Comparison of ENCODE assay signal across 22 cellular contexts in genomic region chr7:69199048-69199447, GRCh38.
DNase-seq lines count a peak whose midpoint lies in the region; ATAC-seq, FAIRE-seq and TF ChIP-seq lines count a peak whose summit lies in the region.
"Had no signal": no experiment of that assay in that cellular context is flagged by ENCODE, and none has a peak within 500 bp of the region (broad histone marks: within the 10 kb centered on the region; RNA-seq: fewer than 3 reads in every experiment).

No MANE protein-coding gene starts in this region.

- no peak overlapping the region for H3K27ac ChIP-seq in tibial artery
- H3K27ac ChIP-seq: GM23248, Peyer's patch had no signal

- no peak for TF ChIP-seq CTCF in bronchial epithelial cell (IDR thresholded peaks at IDR 0.05; ENCODE audit: insufficient read depth, low read length, severe bottlenecking)
- TF ChIP-seq CTCF in Calu3 (IDR thresholded peaks at IDR 0.05; ENCODE audit: unreplicated experiment), result no peak
- TF ChIP-seq CTCF in tibial artery (IDR thresholded peaks at IDR 0.05), result no peak

- BruUV-seq in Calu3 (replicated peaks; lab: Mats Ljungman, UMichigan), result no TSS peak

- no peak overlapping the region for H3K4me3 Mint-ChIP-seq in stimulated activated naive CD8-positive, alpha-beta T cell treated with anti-CD3 and anti-CD28 coated beads, Interleukin-15, Interleukin-2, amounts not matched to agents 100 ng/mL and 50 ng/mL, for 24 hours
- H3K4me3 Mint-ChIP-seq in Calu3 (ENCODE audit: low read depth, unreplicated experiment), result no peak overlapping the region
- H3K4me3 Mint-ChIP-seq: mesothelial cell of epicardium had no signal

- peaks cover 37% of the 10 kb centered on the region for H3K9me3 Mint-ChIP-seq in stimulated activated naive CD8-positive, alpha-beta T cell treated with anti-CD3 and anti-CD28 coated beads, Interleukin-15, Interleukin-2, amounts not matched to agents 100 ng/mL and 50 ng/mL, for 24 hours
- peaks cover 11% of the 10 kb centered on the region for H3K9me3 Mint-ChIP-seq in Calu3 (ENCODE audit: low read depth, unreplicated experiment)

- H3K36me3 ChIP-seq in bronchial epithelial cell (ENCODE audit: control insufficient read depth, insufficient read depth, low read length) (no peaks in the 10 kb centered on the region), tibial artery (no peaks in the 10 kb centered on the region)
- H3K36me3 ChIP-seq: Peyer's patch had no signal

- no peaks in the 10 kb centered on the region for H3K4me1 ChIP-seq in tibial artery
- H3K4me1 ChIP-seq: Peyer's patch had no signal

- FAIRE-seq in bronchial epithelial cell (lab: Jason Lieb, UNC), result peak; percentile 76
- FAIRE-seq: colon, endometrium, islet of Langerhans, TTC549 had no signal

- no peaks in the 10 kb centered on the region for H3K9me3 ChIP-seq in tibial artery

- H3K36me3 Mint-ChIP-seq in stimulated activated naive CD8-positive, alpha-beta T cell treated with anti-CD3 and anti-CD28 coated beads, Interleukin-15, Interleukin-2, amounts not matched to agents 100 ng/mL and 50 ng/mL, for 24 hours (ENCODE audit: low read depth), result peaks cover 3% of the 10 kb centered on the region
- H3K36me3 Mint-ChIP-seq in Calu3 (ENCODE audit: insufficient read depth, unreplicated experiment), result no peaks in the 10 kb centered on the region
- H3K36me3 Mint-ChIP-seq: mesothelial cell of epicardium had no signal

- intact Hi-C loops in Calu3 (cut with micrococcal nuclease; ENCODE audit: unreplicated experiment), result no loop called here
- intact Hi-C loops in tibial artery (cut with DNase I; ENCODE audit: low total_unique reads), result no loop called here

- H3K27ac Mint-ChIP-seq in stimulated activated naive CD8-positive, alpha-beta T cell treated with anti-CD3 and anti-CD28 coated beads, Interleukin-15, Interleukin-2, amounts not matched to agents 100 ng/mL and 50 ng/mL, for 24 hours, result peak overlapping the region; percentile 37
- no peak overlapping the region for H3K27ac Mint-ChIP-seq in Calu3 (ENCODE audit: unreplicated experiment)
- H3K27ac Mint-ChIP-seq: mesothelial cell of epicardium had no signal

- peaks cover 11% of the 10 kb centered on the region for H3K4me1 Mint-ChIP-seq in stimulated activated naive CD8-positive, alpha-beta T cell treated with anti-CD3 and anti-CD28 coated beads, Interleukin-15, Interleukin-2, amounts not matched to agents 100 ng/mL and 50 ng/mL, for 24 hours (ENCODE audit: low read depth)
- no peaks in the 10 kb centered on the region for H3K4me1 Mint-ChIP-seq in Calu3 (ENCODE audit: low read depth, unreplicated experiment)
- H3K4me1 Mint-ChIP-seq: mesothelial cell of epicardium had no signal

- H3K27me3 ChIP-seq in bronchial epithelial cell (ENCODE audit: control insufficient read depth, insufficient read depth, low read length), result no peaks in the 10 kb centered on the region
- no peaks in the 10 kb centered on the region for H3K27me3 ChIP-seq in tibial artery
- H3K27me3 ChIP-seq: Peyer's patch had no signal

- ATAC-seq in stimulated activated naive CD8-positive, alpha-beta T cell treated with anti-CD3 and anti-CD28 coated beads, Interleukin-15, Interleukin-2, amounts not matched to agents 100 U/mL and 50 U/mL, for 24 hours, result no peak
- ATAC-seq in HG03280 (IDR thresholded peaks at IDR 0.05; ENCODE audit: unreplicated experiment), result no peak
- ATAC-seq: SK-N-SH treated with all-trans-retinoic acid at 6 μM for 48 hours had no signal

- no peak overlapping the region for H3K4me3 ChIP-seq in bronchial epithelial cell (ENCODE audit: low read depth, low read length)
- H3K4me3 ChIP-seq in tibial artery, result no peak overlapping the region
- H3K4me3 ChIP-seq: GM23248, Peyer's patch had no signal

- H3K27me3 Mint-ChIP-seq in stimulated activated naive CD8-positive, alpha-beta T cell treated with anti-CD3 and anti-CD28 coated beads, Interleukin-15, Interleukin-2, amounts not matched to agents 100 ng/mL and 50 ng/mL, for 24 hours, result no peaks in the 10 kb centered on the region
- no peaks in the 10 kb centered on the region for H3K27me3 Mint-ChIP-seq in Calu3 (ENCODE audit: unreplicated experiment)

- CTCF ChIA-PET in Calu3 (lab: Charles Lee), result no interaction called here

- DNase-seq in stimulated activated naive CD8-positive, alpha-beta T cell treated with anti-CD3 and anti-CD28 coated beads, Interleukin-15, Interleukin-2, amounts not matched to agents 100 U/mL and 50 U/mL, for 24 hours, result no peak
- DNase-seq in NAMALWA (ENCODE audit: low spot score) (peak; percentile 19), bronchial epithelial cell (ENCODE audit: low read depth) (no peak), NCI-H187 treated with DMSO at 0.1 percent for 48 hours (lab: John Stamatoyannopoulos, UW) (no peak), Calu3 (no peak), tibial artery (no peak)
- DNase-seq: activated CD4-positive, alpha-beta T cell treated with anti-CD3 and anti-CD28 coated beads, Interleukin-2, amount 50 U/mL, for 1 hour; AML-193; GM23248; NCI-H1105; NCI-H774; nucleus accumbens; Peyer's patch; stimulated activated CD4-positive, alpha-beta T cell treated with anti-CD3 and anti-CD28 coated beads, Interleukin-1b, Interleukin-23, amount 100 ng/mL, for 48 hours had no signal
